In the genomic region with DNA sequence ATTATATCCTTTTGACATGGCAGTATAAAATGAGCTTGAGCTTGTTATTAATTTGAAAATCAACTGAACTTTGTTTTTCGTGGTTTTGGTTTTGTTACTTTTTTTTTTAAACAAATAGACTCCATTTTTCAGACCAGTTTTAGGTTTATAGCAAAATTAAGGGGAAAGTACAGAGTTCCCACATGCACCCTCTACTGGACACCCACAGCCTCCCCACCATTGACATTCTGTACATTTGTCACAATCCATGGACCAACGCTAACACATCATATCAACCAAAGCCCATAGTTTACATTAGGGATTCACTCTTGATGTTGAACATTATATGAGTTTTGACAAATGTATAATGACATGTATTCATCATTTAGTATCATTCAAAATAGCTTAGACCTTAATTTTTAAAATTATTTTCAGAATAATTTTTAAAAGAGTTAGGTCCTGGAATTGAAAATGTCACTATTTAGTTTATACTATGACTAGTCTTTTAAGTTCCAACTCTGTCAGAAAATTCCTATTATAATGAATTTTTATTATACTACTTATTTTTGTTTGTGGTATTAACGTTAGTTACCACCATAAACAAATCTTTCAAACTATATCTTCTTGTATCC, we compare ENCODE assay signal across 8 cellular contexts. TPM values are rescaled to one million over a fixed set of nuclear protein-coding genes. Genes with fewer than 3 reads are reported as not detected.
A peak's percentile ranks its signal among the peaks of the same experiment; 100 is the strongest.
DNase-seq lines count a peak whose midpoint lies in the region; ATAC-seq and TF ChIP-seq lines count a peak whose summit lies in the region.

No MANE protein-coding gene starts in this region.

- DNase-seq in AG04450 (ENCODE audit: low read depth, low spot score) = no peak
- DNase-seq in PC-9 = no peak
- DNase-seq in fibroblast of villous mesenchyme (ENCODE audit: low read depth) = no peak
- DNase-seq in SW480 (ENCODE audit: low spot score) = no peak
- DNase-seq in superior temporal gyrus (ENCODE audit: extremely low spot score) = no peak

- BruUV-seq in PC-9 (replicated peaks; lab: Mats Ljungman, UMichigan) = no TSS peak

- CTCF ChIA-PET in AG04450 (lab: Charles Lee) (interaction anchor here (0.6 to 1.7 kb wide), 22 partner anchors 10 to 530 kb away, joined by 3 to 18 read pairs (median 3); no protein-coding TSS in a partner anchor), PC-9 (lab: Charles Lee) (interaction anchor here (0.6 to 0.7 kb wide), 2 partner anchors 36 to 37 kb away, joined by 3 read pairs; no protein-coding TSS in a partner anchor)

- no peaks in the 10 kb centered on the region for H3K36me3 ChIP-seq in PC-9 (ENCODE audit: low read depth)

- H2AFZ ChIP-seq in PC-9 = no peak overlapping the region

- ATAC-seq in GM21360 (IDR thresholded peaks at IDR 0.05; ENCODE audit: unreplicated experiment) (no peak), GM18517 (IDR thresholded peaks at IDR 0.05; ENCODE audit: unreplicated experiment) (no peak)

- intact Hi-C loops in PC-9 (cut with micrococcal nuclease; ENCODE audit: unreplicated experiment) = loop anchor here (5.0 kb wide), 1 partner anchor 58 kb away; no protein-coding TSS in a partner anchor

- H3F3A ChIP-seq in PC-9 (ENCODE audit: insufficient read depth, low read depth) = peaks cover 8% of the 10 kb centered on the region; the same call in 1 of the 2 replicates

- no peaks in the 10 kb centered on the region for H3K27me3 ChIP-seq in AG04450 (ENCODE audit: control insufficient read depth, insufficient read depth, low read length)
- no peaks in the 10 kb centered on the region for H3K27me3 ChIP-seq in PC-9 (ENCODE audit: insufficient read depth, low read depth)

- no peaks in the 10 kb centered on the region for H3K79me2 ChIP-seq in PC-9 (ENCODE audit: low read depth)

- TF ChIP-seq CTCF in AG04450 (IDR thresholded peaks at IDR 0.05; ENCODE audit: low read depth, low read length) (peak; percentile 64), GM12874 (IDR thresholded peaks at IDR 0.05; ENCODE audit: insufficient read depth, low read depth, low read length) (peak; percentile 50; the same call in 1 of the 2 replicates), PC-9 (conservative IDR thresholded peaks at IDR 0.05) (0 out of 2 replicates have a peak, but pooled peaks have one; percentile 47), fibroblast of villous mesenchyme (IDR thresholded peaks at IDR 0.05; ENCODE audit: insufficient read depth, low read depth, low read length) (peak; percentile 62)

- H3K9me3 ChIP-seq in AG04450 (ENCODE audit: control insufficient read depth, insufficient read depth, low read length) = no peaks in the 10 kb centered on the region
- H3K9me3 ChIP-seq in PC-9 (ENCODE audit: insufficient read depth, low read depth) = no peaks in the 10 kb centered on the region

- H3K4me2 ChIP-seq in PC-9 = no peak overlapping the region

- POLR2A ChIA-PET in AG04450 (lab: Yijun Ruan, JAX) = no interaction called here
- POLR2A ChIA-PET in PC-9 (lab: Charles Lee; ENCODE audit: unreplicated experiment) = interaction anchor here (0.6 kb wide), 1 partner anchor 299 kb away, joined by 3 read pairs; no protein-coding TSS in a partner anchor

- no peaks in the 10 kb centered on the region for H3K9me2 ChIP-seq in PC-9 (ENCODE audit: insufficient read depth)

- H3K4me1 ChIP-seq in PC-9 (replicated peaks; ENCODE audit: insufficient read depth) = peaks cover 16% of the 10 kb centered on the region

- H3K4me3 ChIP-seq in AG04450 (ENCODE audit: low read depth, low read length) = no peak overlapping the region
- H3K4me3 ChIP-seq in PC-9 = no peak overlapping the region
- H3K4me3 ChIP-seq in fibroblast of villous mesenchyme (ENCODE audit: low read depth, low read length) = no peak overlapping the region

- H4K20me1 ChIP-seq in PC-9 (ENCODE audit: insufficient read depth) = no peaks in the 10 kb centered on the region

- H3K27ac ChIP-seq in AG04450 (ENCODE audit: low read depth, low read length) = no peak overlapping the region
- no peak overlapping the region for H3K27ac ChIP-seq in PC-9

RNA-seq across cellular contexts. Expression of a gene that starts 35.3 kb away (rescaled TPM):
- polyA plus RNA-seq in AG04450 (2011; rRNA removed) = 5.8 and 7.2 TPM in 2 replicates
- polyA minus RNA-seq in AG04450 (2011; rRNA and poly(A)+ RNA removed) = 5.9 and 11.8 TPM in 2 replicates
- total RNA-seq in PC-9 (2021) (9.9 and 11.7 TPM in 2 replicates), fibroblast of villous mesenchyme (9.1 and 9.3 TPM in 2 replicates)
